9 cellular contexts compared by ENCODE assay signal in genomic region chr4:158170691-158171455, GRCh38. TPM values are rescaled to one million over a fixed set of nuclear protein-coding genes. Genes with fewer than 3 reads are reported as not detected.
A peak's percentile ranks its signal among the peaks of the same experiment; 100 is the strongest.
DNase-seq lines count a peak whose midpoint lies in the region; ATAC-seq and TF ChIP-seq lines count a peak whose summit lies in the region.
"Had no signal": no experiment of that assay in that cellular context is flagged by ENCODE, and none has a peak within 500 bp of the region (broad histone marks: within the 10 kb centered on the region; RNA-seq: fewer than 3 reads in every experiment).

No MANE protein-coding gene starts in this region.

- TF ChIP-seq CTCF in PC-3 (conservative IDR thresholded peaks at IDR 0.05; ENCODE audit: low read depth, low read length) (peak; percentile 69), neural progenitor cell (IDR thresholded peaks at IDR 0.05) (peak; percentile 45)

- no peaks in the 10 kb centered on the region for H3K9me2 ChIP-seq in PC-3 (replicated peaks; ENCODE audit: low read length)

- intact Hi-C loops in activated CD4-positive, alpha-beta T cell treated with anti-CD3 and anti-CD28 coated beads for 36 hours (cut with DNase I, micrococcal nuclease), result loop anchor here in 1 of 2 experiments (10.0 kb wide), 1 partner anchor 956 kb away; no protein-coding TSS in a partner anchor
- intact Hi-C loops in PC-3 (cut with micrococcal nuclease), result loop anchor here (10.0 kb wide), 1 partner anchor 956 kb away; no protein-coding TSS in a partner anchor

- peaks cover 6% of the 10 kb centered on the region for H3K4me1 Mint-ChIP-seq in activated CD4-positive, alpha-beta T cell treated with anti-CD3 and anti-CD28 coated beads for 36 hours
- peaks cover 19% of the 10 kb centered on the region for H3K4me1 Mint-ChIP-seq in neural progenitor cell

- H2AFZ ChIP-seq in PC-3 (ENCODE audit: low read length) (peak overlapping the region; percentile 90), neural progenitor cell (replicated peaks) (no peak overlapping the region)

- H3K4me2 ChIP-seq in PC-3 (ENCODE audit: low read length) (peak overlapping the region; percentile 87), neural progenitor cell (no peak overlapping the region)

- H3K4me1 ChIP-seq in PC-3 (ENCODE audit: insufficient read depth, low read length), result peaks cover 16% of the 10 kb centered on the region
- no peaks in the 10 kb centered on the region for H3K4me1 ChIP-seq in neural progenitor cell

- no peak for TF ChIP-seq POLR2A in erythroblast (IDR thresholded peaks at IDR 0.05; ENCODE audit: low read length)

- H3K9me3 ChIP-seq in PC-3 (ENCODE audit: low read length) (no peaks in the 10 kb centered on the region), neural progenitor cell (ENCODE audit: low read depth) (no peaks in the 10 kb centered on the region)

- H3K79me2 ChIP-seq in PC-3 (ENCODE audit: low read length) (no peaks in the 10 kb centered on the region), neural progenitor cell (ENCODE audit: low read depth) (no peaks in the 10 kb centered on the region)

- CTCF ChIA-PET in activated CD4-positive, alpha-beta T cell treated with anti-CD3 and anti-CD28 coated beads for 36 hours (lab: Charles Lee), result interaction anchor here (0.9 to 2.3 kb wide), 4 partner anchors 10 to 176 kb away, joined by 3 to 10 read pairs (median 4); no protein-coding TSS in a partner anchor
- CTCF ChIA-PET in PC-3 (lab: Charles Lee), result interaction anchor here (1.8 kb wide), 1 partner anchor 76 kb away, joined by 6 read pairs; no protein-coding TSS in a partner anchor

- DNase-seq in activated CD4-positive, alpha-beta T cell treated with anti-CD3 and anti-CD28 coated beads for 36 hours, result peak; percentile 59
- no peak for DNase-seq in activated CD4-positive, alpha-beta T cell treated with anti-CD3 and anti-CD28 coated beads for 4 hours
- DNase-seq in PC-3 (peak; percentile 53), erythroblast (lab: John Stamatoyannopoulos, UW) (peak; percentile 75 to 76), neural progenitor cell (ENCODE audit: low spot score) (no peak), NCI-H1694 (lab: John Stamatoyannopoulos, UW) (no peak)
- DNase-seq in activated CD4-positive, CD25-positive, alpha-beta regulatory T cell treated with anti-CD3 and anti-CD28 coated beads, Interleukin-2, amount 50 U/mL, for 72 hours, result no peak

- peaks cover 26% of the 10 kb centered on the region for H3K27me3 Mint-ChIP-seq in activated CD4-positive, alpha-beta T cell treated with anti-CD3 and anti-CD28 coated beads for 36 hours
- peaks cover 2% of the 10 kb centered on the region for H3K27me3 Mint-ChIP-seq in neural progenitor cell (ENCODE audit: insufficient read depth, low read depth)

- no peaks in the 10 kb centered on the region for H4K20me1 ChIP-seq in PC-3 (ENCODE audit: low read length)
- no peaks in the 10 kb centered on the region for H4K20me1 ChIP-seq in neural progenitor cell (ENCODE audit: low read depth)

- BruUV-seq in PC-3 (replicated peaks; lab: Mats Ljungman, UMichigan), result no TSS peak

- H3K36me3 Mint-ChIP-seq in activated CD4-positive, alpha-beta T cell treated with anti-CD3 and anti-CD28 coated beads for 36 hours (ENCODE audit: low read depth), result no peaks in the 10 kb centered on the region
- H3K36me3 Mint-ChIP-seq in neural progenitor cell, result no peaks in the 10 kb centered on the region
- H3K36me3 Mint-ChIP-seq: CD8-positive, alpha-beta memory T cell had no signal

- no peak overlapping the region for H3K27ac Mint-ChIP-seq in activated CD4-positive, alpha-beta T cell treated with anti-CD3 and anti-CD28 coated beads for 36 hours
- no peak overlapping the region for H3K27ac Mint-ChIP-seq in neural progenitor cell
- H3K27ac Mint-ChIP-seq: CD8-positive, alpha-beta memory T cell had no signal

- H3K9me3 Mint-ChIP-seq in activated CD4-positive, alpha-beta T cell treated with anti-CD3 and anti-CD28 coated beads for 36 hours (ENCODE audit: low read depth), result no peaks in the 10 kb centered on the region
- no peaks in the 10 kb centered on the region for H3K9me3 Mint-ChIP-seq in neural progenitor cell
- H3K9me3 Mint-ChIP-seq: CD8-positive, alpha-beta memory T cell had no signal

- POLR2A ChIA-PET in activated CD4-positive, alpha-beta T cell treated with anti-CD3 and anti-CD28 coated beads for 36 hours (lab: Charles Lee), result no interaction called here
- POLR2A ChIA-PET in PC-3 (lab: Charles Lee; ENCODE audit: unreplicated experiment), result no interaction called here

- H3K36me3 ChIP-seq in PC-3 (ENCODE audit: low read depth, low read length) (no peaks in the 10 kb centered on the region), neural progenitor cell (no peaks in the 10 kb centered on the region)

- H3K9ac ChIP-seq in PC-3 (ENCODE audit: low read length) (no peak overlapping the region), neural progenitor cell (no peak overlapping the region)

- H3F3A ChIP-seq in PC-3 (ENCODE audit: low read length, unreplicated experiment) (no peaks in the 10 kb centered on the region), neural progenitor cell (ENCODE audit: low read depth) (no peaks in the 10 kb centered on the region)

- H3K27me3 ChIP-seq in PC-3 (ENCODE audit: low read length), result no peaks in the 10 kb centered on the region
- H3K27me3 ChIP-seq in neural progenitor cell, result no peaks in the 10 kb centered on the region

- H3K27ac ChIP-seq in PC-3 (ENCODE audit: low read length), result no peak overlapping the region
- H3K27ac ChIP-seq in neural progenitor cell, result no peak overlapping the region

- peak; percentile 36 for ATAC-seq in activated CD4-positive, alpha-beta T cell treated with anti-CD3 and anti-CD28 coated beads for 36 hours
- ATAC-seq in PC-3 (peak; percentile 68), GM18858 (IDR thresholded peaks at IDR 0.05; ENCODE audit: unreplicated experiment) (no peak)

- H3K4me3 Mint-ChIP-seq in activated CD4-positive, alpha-beta T cell treated with anti-CD3 and anti-CD28 coated beads for 36 hours, result no peak overlapping the region
- no peak overlapping the region for H3K4me3 Mint-ChIP-seq in neural progenitor cell
- H3K4me3 Mint-ChIP-seq: CD8-positive, alpha-beta memory T cell had no signal

- H3K4me3 ChIP-seq in PC-3 (ENCODE audit: low read length) (peak overlapping the region; percentile 66), neural progenitor cell (no peak overlapping the region)

RNA-seq across cellular contexts. Expression of gene GASK1B, which starts 2.0 kb away (rescaled TPM):
- not detected for total RNA-seq in activated CD4-positive, alpha-beta T cell treated with anti-CD3 and anti-CD28 coated beads for 36 hours
- 0.46 and 0.51 TPM in 2 replicates for total RNA-seq in PC-3 (2014; rRNA removed)
- not detected in 2 replicates for total RNA-seq in neural progenitor cell (ENCODE audit: low replicate concordance)

RNA-seq across cellular contexts. Expression of gene TMEM144, which starts 39.4 kb away (rescaled TPM):
- total RNA-seq in activated CD4-positive, alpha-beta T cell treated with anti-CD3 and anti-CD28 coated beads for 36 hours, result under 1 TPM; 0.21 to 0.32 TPM
- 5.4 and 5.9 TPM in 2 replicates for total RNA-seq in PC-3 (2014; rRNA removed)
- 2.0 and 4.1 TPM in 2 replicates for total RNA-seq in neural progenitor cell (ENCODE audit: low replicate concordance)

Comparison
In these comparisons a context has a peak if more than half of its experiments do, and no peak if none do; other contexts are left out.
1. DNase-seq: peak in activated CD4-positive, alpha-beta T cell treated with anti-CD3 and anti-CD28 coated beads for 36 hours (single experiment), PC-3 (single experiment) and erythroblast (2 of 2); none in activated CD4-positive, alpha-beta T cell treated with anti-CD3 and anti-CD28 coated beads for 4 hours (0 of 2), neural progenitor cell (single experiment), NCI-H1694 (single experiment) and activated CD4-positive, CD25-positive, alpha-beta regulatory T cell treated with anti-CD3 and anti-CD28 coated beads, Interleukin-2, amount 50 U/mL, for 72 hours (single experiment).